8 cellular contexts compared by ENCODE assay signal in the genomic region with DNA sequence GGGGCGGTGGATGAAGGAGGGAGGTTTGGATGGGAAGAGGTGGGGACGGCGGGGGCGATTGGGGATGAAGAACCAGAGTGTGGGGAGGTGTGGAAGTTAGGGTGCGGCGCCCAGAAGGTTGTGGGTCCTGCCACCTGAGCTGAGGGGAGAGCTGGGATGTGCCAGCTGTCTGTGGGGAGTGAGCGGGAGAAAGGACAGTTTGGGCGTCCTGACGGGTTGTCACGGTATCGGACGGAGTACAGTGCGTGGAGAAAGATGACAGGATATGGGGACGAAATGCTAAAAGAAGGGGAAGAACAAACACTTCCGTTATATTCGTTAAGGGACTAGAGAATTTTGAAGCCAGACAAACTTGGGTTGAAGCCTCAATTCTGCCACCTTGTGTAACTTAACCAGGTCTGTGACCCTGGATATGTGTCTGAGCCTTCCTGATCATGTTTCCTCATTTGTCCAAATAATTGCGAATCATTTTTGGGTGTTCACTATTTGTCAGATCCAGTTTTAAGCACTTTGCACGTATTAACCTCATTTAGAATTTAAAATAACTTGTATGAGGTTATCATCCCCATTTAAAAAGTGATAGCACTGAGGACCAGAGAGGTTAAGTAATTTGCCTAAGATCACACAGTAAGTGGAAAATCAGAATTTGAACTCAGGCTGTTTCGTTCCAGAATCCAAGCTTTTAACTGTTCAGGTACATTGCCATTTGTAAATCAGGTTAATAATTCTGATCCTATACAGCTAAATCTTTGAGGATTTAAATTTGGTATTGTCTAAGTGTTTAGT. TPM values are rescaled to one million over a fixed set of nuclear protein-coding genes. Genes with fewer than 3 reads are reported as not detected.
A peak's percentile ranks its signal among the peaks of the same experiment; 100 is the strongest.
DNase-seq lines count a peak whose midpoint lies in the region; ATAC-seq and TF ChIP-seq lines count a peak whose summit lies in the region.

No MANE protein-coding gene starts in this region.

- H3K4me3 ChIP-seq in CD4-positive, CD25-positive, alpha-beta regulatory T cell (ENCODE audit: low read depth, low read length), result peak overlapping the region; percentile 98
- peak overlapping the region; percentile 72 for H3K4me3 ChIP-seq in ovary

- peak overlapping the region; percentile 95 to 100 (median 98) for H3K4me3 Mint-ChIP-seq in CD4-positive, CD25-positive, alpha-beta regulatory T cell
- H3K4me3 Mint-ChIP-seq in T-cell, result peak overlapping the region; percentile 97 to 100 (median 97)

- WGBS in ovary, 3 donors, result 6 to 7% (median 7%) methylated on average over 19 of the region's 19 CpGs

- H3K36me3 ChIP-seq in CD4-positive, CD25-positive, alpha-beta regulatory T cell (ENCODE audit: control insufficient read depth, insufficient read depth, low read length), result peaks cover 4% of the 10 kb centered on the region
- H3K36me3 ChIP-seq in ovary, result no peaks in the 10 kb centered on the region

- peak; percentile 4 to 6 for ATAC-seq in CD4-positive, CD25-positive, alpha-beta regulatory T cell (ENCODE audit: low read depth in 2 of 2)
- peak; percentile 12 for ATAC-seq in GM18870 (IDR thresholded peaks at IDR 0.05; ENCODE audit: unreplicated experiment)
- ATAC-seq in HG03342 (IDR thresholded peaks at IDR 0.05; ENCODE audit: unreplicated experiment), result peak; percentile 3
- ATAC-seq in T-cell (replicated peaks in 1 of 4), result peak; percentile 17 to 43 (median 31)

- no peaks in the 10 kb centered on the region for H3K27me3 ChIP-seq in CD4-positive, CD25-positive, alpha-beta regulatory T cell (ENCODE audit: control insufficient read depth, insufficient read depth, low read length)
- no peaks in the 10 kb centered on the region for H3K27me3 ChIP-seq in ovary

- no peaks in the 10 kb centered on the region for H3K9me3 ChIP-seq in CD4-positive, CD25-positive, alpha-beta regulatory T cell (ENCODE audit: control insufficient read depth in 2 of 2, low read length in 2 of 2)
- H3K9me3 ChIP-seq in ovary, result no peaks in the 10 kb centered on the region

- TF ChIP-seq CTCF in ovary (IDR thresholded peaks at IDR 0.05), result no peak

- POLR2A ChIA-PET in T-cell (lab: Charles Lee), result interaction anchor here in 1 of 2 donors (1.9 kb wide), 1 partner anchor 46 kb away, joined by 6 read pairs; no protein-coding TSS in a partner anchor

- no peaks in the 10 kb centered on the region for H3K27me3 Mint-ChIP-seq in CD4-positive, CD25-positive, alpha-beta regulatory T cell
- no peaks in the 10 kb centered on the region for H3K27me3 Mint-ChIP-seq in T-cell

- peaks cover 0 to 3% (median 0%) of the 10 kb centered on the region in 7 donors for H3K9me3 Mint-ChIP-seq in CD4-positive, CD25-positive, alpha-beta regulatory T cell
- no peaks in the 10 kb centered on the region for H3K9me3 Mint-ChIP-seq in T-cell

- TF ChIP-seq POLR2A in erythroblast (IDR thresholded peaks at IDR 0.05; ENCODE audit: low read length) (no peak), ovary (IDR thresholded peaks at IDR 0.05) (no peak)

- peak overlapping the region; percentile 89 for H3K27ac ChIP-seq in CD4-positive, CD25-positive, alpha-beta regulatory T cell (ENCODE audit: insufficient read depth, low read length, poor library complexity, severe bottlenecking)
- H3K27ac ChIP-seq in ovary, result peak overlapping the region; percentile 75 to 80

- H3K4me1 Mint-ChIP-seq in CD4-positive, CD25-positive, alpha-beta regulatory T cell, result peaks cover 27 to 89% (median 54%) of the 10 kb centered on the region in 4 donors
- peaks cover 48 to 60% (median 54%) of the 10 kb centered on the region in 3 donors for H3K4me1 Mint-ChIP-seq in T-cell

- intact Hi-C loops in ovary (cut with DNase I), result loop anchor here in 2 of 4 donors (5.0 to 10.0 kb wide), 2 partner anchors 208 to 321 kb away; no protein-coding TSS in a partner anchor

- peaks cover 43% of the 10 kb centered on the region for H3K4me1 ChIP-seq in CD4-positive, CD25-positive, alpha-beta regulatory T cell (ENCODE audit: control insufficient read depth, insufficient read depth, low read length, poor library complexity, severe bottlenecking)
- peaks cover 5% of the 10 kb centered on the region for H3K4me1 ChIP-seq in ovary (ENCODE audit: insufficient read depth)

- DNase-seq in CD4-positive, CD25-positive, alpha-beta regulatory T cell, result peak in 2 of 3 donors; percentile 35 to 60
- DNase-seq in T-cell (peak in 15 of 34 experiments; percentile 1 to 37 (median 11)), erythroblast (lab: John Stamatoyannopoulos, UW) (peak; percentile 73 to 76), ovary (no peak), AG08395 (ENCODE audit: low spot score) (no peak), C1 segment of cervical spinal cord (lab: John Stamatoyannopoulos, UW) (no peak)

- CTCF ChIA-PET in T-cell (lab: Charles Lee), result interaction anchor here in 1 of 2 donors (0.7 to 1.9 kb wide), 6 partner anchors 10 to 455 kb away, joined by 3 to 5 read pairs (median 5); no protein-coding TSS in a partner anchor

- peak overlapping the region; percentile 92 to 99 (median 99) for H3K27ac Mint-ChIP-seq in CD4-positive, CD25-positive, alpha-beta regulatory T cell
- H3K27ac Mint-ChIP-seq in T-cell, result peak overlapping the region; percentile 88 to 91

- no peaks in the 10 kb centered on the region for H3K36me3 Mint-ChIP-seq in CD4-positive, CD25-positive, alpha-beta regulatory T cell
- peaks cover 7% of the 10 kb centered on the region for H3K36me3 Mint-ChIP-seq in T-cell

- no peak for TF ChIP-seq EP300 in ovary (IDR thresholded peaks at IDR 0.05)

RNA-seq across cellular contexts. Expression of gene CNTRL, which starts 0.7 kb away (rescaled TPM):
- 135 TPM for total RNA-seq in CD4-positive, CD25-positive, alpha-beta regulatory T cell
- 10 to 100 TPM; 12.2 to 17.8 (median 14.8) TPM for polyA plus RNA-seq in CD4-positive, CD25-positive, alpha-beta regulatory T cell
- 100 to 1,000 TPM in 1 of 5 donors, 10 to 100 TPM in 4; 84.6 to 101 (median 93.7) TPM for total RNA-seq in T-cell
- total RNA-seq in ovary, result 10 to 100 TPM; 16.0 to 27.2 (median 19.8) TPM
- 10 to 100 TPM; 10.0 to 11.7 TPM for polyA plus RNA-seq in ovary

RNA-seq across cellular contexts. Expression of gene C5, which starts 25.4 kb away (rescaled TPM):
- total RNA-seq in CD4-positive, CD25-positive, alpha-beta regulatory T cell, result 1.5 TPM
- polyA plus RNA-seq in CD4-positive, CD25-positive, alpha-beta regulatory T cell, result 1 to 10 TPM in 2 of 4 donors, under 1 TPM in 1, not detected in 1; 0.31 to 1.1 (median 1.1) TPM
- total RNA-seq in T-cell, result 1 to 10 TPM in 4 of 5 donors, under 1 TPM in 1; 0.90 to 2.4 (median 1.7) TPM
- total RNA-seq in ovary, result 1 to 10 TPM; 3.8 to 7.2 (median 4.6) TPM
- 1 to 10 TPM; 3.0 to 5.4 TPM for polyA plus RNA-seq in ovary

Comparison
In these comparisons a context has a peak if more than half of its experiments do, and no peak if none do; other contexts are left out.
1. DNase-seq: peak in CD4-positive, CD25-positive, alpha-beta regulatory T cell (2 of 3) and erythroblast (2 of 2); none in ovary (0 of 5), AG08395 (single experiment) and C1 segment of cervical spinal cord (0 of 14).
2. Peak in every context shown above with its lines, with median percentiles within 50 percentile points of each other: ATAC-seq.